ENCODE assay signal across 10 cellular contexts in the genomic region with DNA sequence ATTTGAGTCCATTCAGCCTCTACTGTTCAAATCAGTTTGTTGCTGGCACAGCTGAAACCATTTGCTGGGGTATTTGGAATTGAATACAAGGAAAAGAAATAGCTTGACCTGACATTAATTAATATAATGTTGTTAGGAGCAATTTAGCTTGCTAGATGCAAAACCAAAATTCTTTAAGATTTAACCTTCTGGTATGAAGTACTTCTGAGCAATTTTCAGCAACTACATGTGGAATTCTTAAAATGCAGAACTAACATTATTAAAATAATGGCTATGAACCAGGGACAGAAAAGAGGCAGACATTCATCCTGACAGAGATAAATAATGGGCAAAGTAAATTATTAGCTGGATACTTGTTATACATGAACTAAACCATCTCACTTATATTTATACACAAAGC.
"Had no signal": no experiment of that assay in that cellular context is flagged by ENCODE, and none has a peak within 500 bp of the region (broad histone marks: within the 10 kb centered on the region; RNA-seq: fewer than 3 reads in every experiment).

No MANE protein-coding gene starts in this region.

- H3K4me3 ChIP-seq: GM23248, GM23338, HAP-1 had no signal

- H3K4me1 ChIP-seq: HAP-1 had no signal

- FAIRE-seq: H1 had no signal

- H2AFZ ChIP-seq: GM23248, GM23338 had no signal

- DNase-seq: GM23248, GOT3, H7, H9, HCEC 1CT, HFFc6 had no signal

- H3K27ac ChIP-seq: GM23248 had no signal

- H3K36me3 ChIP-seq: HAP-1 had no signal

- H3K4me2 ChIP-seq: GM23338 had no signal

- H3K9me3 Mint-ChIP-seq: GM23338, H9 had no signal

- H3K27ac Mint-ChIP-seq: GM23338, H9, HFFc6 had no signal

- H3K4me1 Mint-ChIP-seq: GM23338, H9 had no signal

- H3K4me3 Mint-ChIP-seq: GM23338, H9, HFFc6 had no signal

- H3K9me3 ChIP-seq: HAP-1 had no signal

- H3K9ac ChIP-seq: GM23248 had no signal

- ATAC-seq: GM23338, HCT116 had no signal
